In genomic region chr9:33158555-33159057, GRCh38 we compare ENCODE assay signal across 8 cellular contexts. TPM values are rescaled to one million over a fixed set of nuclear protein-coding genes. Genes with fewer than 3 reads are reported as not detected.
DNase-seq lines count a peak whose midpoint lies in the region; ATAC-seq and TF ChIP-seq lines count a peak whose summit lies in the region.

No MANE protein-coding gene starts in this region.

- TF ChIP-seq RAD21 in IMR-90 (IDR thresholded peaks at IDR 0.05; ENCODE audit: low read length): no peak

- no TSS peak for BruUV-seq in IMR-90 (replicated peaks; lab: Mats Ljungman, UMichigan)

- H3K4me3 Mint-ChIP-seq in dendritic cell treated with granulocyte-macrophage colony-stimulating factor and Interleukin-4, amounts not matched to agents 40 ng/mL and 50 ng/mL, for 4 days: peak overlapping the region; percentile 60

- no peak for TF ChIP-seq EP300 in sigmoid colon (IDR thresholded peaks at IDR 0.05)

- no peaks in the 10 kb centered on the region for H3K9me3 ChIP-seq in IMR-90 (ENCODE audit: control insufficient read depth, insufficient read depth, low read length)
- H3K9me3 ChIP-seq in sigmoid colon: no peaks in the 10 kb centered on the region

- dilution Hi-C loops in IMR-90 (cut with HindIII; ENCODE audit: low sequenced_read_pairs, unreplicated experiment): no loop called here

- H3K36me3 ChIP-seq in IMR-90 (ENCODE audit: control insufficient read depth, insufficient read depth, low read length) (no peaks in the 10 kb centered on the region), sigmoid colon (no peaks in the 10 kb centered on the region)

- peak overlapping the region; percentile 39 for H3K18ac ChIP-seq in IMR-90 (ENCODE audit: low read depth, low read length)

- peak overlapping the region; percentile 10; the same call in 1 of the 2 replicates for H3K9ac ChIP-seq in IMR-90 (ENCODE audit: low read depth, low read length)

- H4K91ac ChIP-seq in IMR-90 (ENCODE audit: insufficient read depth, low read depth, low read length): peak overlapping the region; percentile 76

- peak overlapping the region; percentile 59 for H3K4me2 ChIP-seq in IMR-90 (ENCODE audit: low read depth, low read length)

- ATAC-seq in GM18505 (IDR thresholded peaks at IDR 0.05; ENCODE audit: unreplicated experiment): peak; percentile 5
- no peak for ATAC-seq in IMR-90 (ENCODE audit: low read depth)
- ATAC-seq in HG03135 (IDR thresholded peaks at IDR 0.05; ENCODE audit: unreplicated experiment): no peak

- no peak overlapping the region for H3K56ac ChIP-seq in IMR-90 (ENCODE audit: extremely low read depth, insufficient read depth, low read length)

- intact Hi-C loops in IMR-90 (cut with micrococcal nuclease) (loop anchor here (1.0 kb wide), 1 partner anchor 7 kb away; no protein-coding TSS in a partner anchor), sigmoid colon (cut with DNase I) (no loop called here)
- intact Hi-C loops in dendritic cell treated with granulocyte-macrophage colony-stimulating factor and Interleukin-4, amounts not matched to agents 40 ng/mL and 50 ng/mL, for 4 days (cut with micrococcal nuclease): loop anchor here (1.0 to 2.0 kb wide), 2 partner anchors 9 to 68 kb away; partner anchors contain the start of gene B4GALT1

- H3K79me1 ChIP-seq in IMR-90 (ENCODE audit: low read depth in 1 of 2, low read length in 2 of 2): peaks cover 15 to 85% of the 10 kb centered on the region in 2 experiments

- H2AK5ac ChIP-seq in IMR-90 (ENCODE audit: low read depth, low read length): peak overlapping the region; percentile 76

- no peak overlapping the region for H2AK9ac ChIP-seq in IMR-90 (replicated peaks; ENCODE audit: low read depth, low read length, poor library complexity)

- peak overlapping the region; percentile 80 for H3K23ac ChIP-seq in IMR-90 (ENCODE audit: low read depth, low read length)

- no peaks in the 10 kb centered on the region for H3K9me3 Mint-ChIP-seq in dendritic cell treated with granulocyte-macrophage colony-stimulating factor and Interleukin-4, amounts not matched to agents 40 ng/mL and 50 ng/mL, for 4 days

- H3K27me3 Mint-ChIP-seq in dendritic cell treated with granulocyte-macrophage colony-stimulating factor and Interleukin-4, amounts not matched to agents 40 ng/mL and 50 ng/mL, for 4 days: no peaks in the 10 kb centered on the region

- peak overlapping the region; percentile 96 for H3K27ac Mint-ChIP-seq in dendritic cell treated with granulocyte-macrophage colony-stimulating factor and Interleukin-4, amounts not matched to agents 40 ng/mL and 50 ng/mL, for 4 days

- POLR2A ChIA-PET in IMR-90 (lab: Charles Lee; ENCODE audit: unreplicated experiment): interaction anchor here (0.6 kb wide), 1 partner anchor 23 kb away, joined by 4 read pairs; no protein-coding TSS in a partner anchor

- H2BK5ac ChIP-seq in IMR-90 (ENCODE audit: low read depth, low read length, poor library complexity, severe bottlenecking): peak overlapping the region; percentile 85

- peaks cover 48% of the 10 kb centered on the region for H3K9me1 ChIP-seq in IMR-90 (ENCODE audit: insufficient read depth, low read length)

- no CpG with 5 or more reads among the region's 3 CpGs for whole genome bisulfite sequencing in IMR-90 (ENCODE audit: extremely low coverage in 2 of 2, insufficient read length in 1 of 2), 2 experiments
- WGBS in sigmoid colon, 2 donors: 36 to 49% methylated on average over 3 of the region's 3 CpGs

- peak overlapping the region; percentile 58; the same call in 2 of the 3 replicates for H2BK15ac ChIP-seq in IMR-90 (ENCODE audit: low read depth, low read length)

- H3K27ac ChIP-seq in IMR-90 (ENCODE audit: insufficient read depth, low read length) (peak overlapping the region; percentile 62; the same call in 1 of the 2 replicates), sigmoid colon (peak overlapping the region; percentile 83 to 98 (median 92))

- peak overlapping the region; percentile 82 for H3K4ac ChIP-seq in IMR-90 (ENCODE audit: low read depth, low read length)

- in situ Hi-C loops in IMR-90 (cut with MboI; ENCODE audit: low sequenced_read_pairs): no loop called here

- H3K4me3 ChIP-seq in IMR-90 (ENCODE audit: insufficient read depth, low read depth, low read length) (no peak overlapping the region), sigmoid colon (no peak overlapping the region)

- H2BK20ac ChIP-seq in IMR-90 (ENCODE audit: low read depth, low read length): peak overlapping the region; percentile 65

- H4K20me1 ChIP-seq in IMR-90 (ENCODE audit: insufficient read depth, low read length): peaks cover 8% of the 10 kb centered on the region; the same call in 1 of the 2 replicates

- CTCF ChIA-PET in IMR-90 (lab: Yijun Ruan, JAX): no interaction called here

- DNase-seq in IMR-90 (no peak), sigmoid colon (no peak), NK-92 (lab: John Stamatoyannopoulos, UW; ENCODE audit: unreplicated experiment) (no peak), NCI-H510A (lab: John Stamatoyannopoulos, UW) (no peak)
- no peak for DNase-seq in stimulated activated CD4-positive, alpha-beta T cell treated with anti-CD3 and anti-CD28 coated beads, Interleukin-1b, Interleukin-23, amount 100 ng/mL, for 48 hours

- TF ChIP-seq POLR2A in GM18505 (IDR thresholded peaks at IDR 0.05; ENCODE audit: borderline replicate concordance, extremely low read depth, insufficient read depth, insufficient read length) (no peak), IMR-90 (IDR thresholded peaks at IDR 0.05; ENCODE audit: low read depth, low read length) (no peak), sigmoid colon (IDR thresholded peaks at IDR 0.05) (no peak)

- peaks cover 52% of the 10 kb centered on the region for H3K4me1 ChIP-seq in IMR-90 (ENCODE audit: control insufficient read depth, insufficient read depth, low read length)
- H3K4me1 ChIP-seq in sigmoid colon: peaks cover 0 to 88% (median 70%) of the 10 kb centered on the region in 4 donors

- peaks cover 42% of the 10 kb centered on the region for H3K36me3 Mint-ChIP-seq in dendritic cell treated with granulocyte-macrophage colony-stimulating factor and Interleukin-4, amounts not matched to agents 40 ng/mL and 50 ng/mL, for 4 days (ENCODE audit: low read depth)

- peak overlapping the region; percentile 0 for H2AFZ ChIP-seq in IMR-90 (replicated peaks; ENCODE audit: low read length, poor library complexity)

- H3K27me3 ChIP-seq in IMR-90 (ENCODE audit: control insufficient read depth, insufficient read depth, low read length): no peaks in the 10 kb centered on the region
- no peaks in the 10 kb centered on the region for H3K27me3 ChIP-seq in sigmoid colon

- peak overlapping the region; percentile 78 for H2BK120ac ChIP-seq in IMR-90 (ENCODE audit: low read depth, low read length)

- peak overlapping the region; percentile 67 for H3K14ac ChIP-seq in IMR-90 (replicated peaks; ENCODE audit: low read depth, low read length)

- TF ChIP-seq CTCF in IMR-90 (conservative IDR thresholded peaks at IDR 0.05; ENCODE audit: low read depth, low read length) (no peak), sigmoid colon (IDR thresholded peaks at IDR 0.05) (no peak)

- H3K4me1 Mint-ChIP-seq in dendritic cell treated with granulocyte-macrophage colony-stimulating factor and Interleukin-4, amounts not matched to agents 40 ng/mL and 50 ng/mL, for 4 days (ENCODE audit: low read depth): peaks cover 84% of the 10 kb centered on the region

- H4K5ac ChIP-seq in IMR-90 (ENCODE audit: low read depth, low read length): peak overlapping the region; percentile 60

- peak overlapping the region; percentile 0 to 55; a peak in 3 of 4 replicates for H4K8ac ChIP-seq in IMR-90 (ENCODE audit: low read depth in 2 of 2, low read length in 2 of 2)

TF ChIP-seq in IMR-90, 13 proteins besides CTCF, POLR2A, EP300 and RAD21:
- TF ChIP-seq MXI1 (IDR thresholded peaks at IDR 0.05; ENCODE audit: borderline replicate concordance, low read depth, low read length): no peak
- TF ChIP-seq RFX5 (IDR thresholded peaks at IDR 0.05; ENCODE audit: low read depth, low read length): no peak
- no peak for TF ChIP-seq BHLHE40 (IDR thresholded peaks at IDR 0.05; ENCODE audit: low read depth, low read length)
- TF ChIP-seq SMC3 (IDR thresholded peaks at IDR 0.05; ENCODE audit: low read depth, low read length): no peak
- no peak for TF ChIP-seq CHD1 (IDR thresholded peaks at IDR 0.05; ENCODE audit: low read depth, low read length)
- no peak for TF ChIP-seq FOS (IDR thresholded peaks at IDR 0.05; ENCODE audit: low read depth, low read length)
- TF ChIP-seq USF2 (IDR thresholded peaks at IDR 0.05; ENCODE audit: low read depth, low read length): no peak
- no peak for TF ChIP-seq NFE2L2 (IDR thresholded peaks at IDR 0.05; ENCODE audit: low read depth, low read length)
- TF ChIP-seq MAFK (IDR thresholded peaks at IDR 0.05; ENCODE audit: low read depth, low read length): no peak
- no peak for TF ChIP-seq MAZ (IDR thresholded peaks at IDR 0.05; ENCODE audit: borderline replicate concordance, low read depth, low read length)
- TF ChIP-seq, protein P1, sequence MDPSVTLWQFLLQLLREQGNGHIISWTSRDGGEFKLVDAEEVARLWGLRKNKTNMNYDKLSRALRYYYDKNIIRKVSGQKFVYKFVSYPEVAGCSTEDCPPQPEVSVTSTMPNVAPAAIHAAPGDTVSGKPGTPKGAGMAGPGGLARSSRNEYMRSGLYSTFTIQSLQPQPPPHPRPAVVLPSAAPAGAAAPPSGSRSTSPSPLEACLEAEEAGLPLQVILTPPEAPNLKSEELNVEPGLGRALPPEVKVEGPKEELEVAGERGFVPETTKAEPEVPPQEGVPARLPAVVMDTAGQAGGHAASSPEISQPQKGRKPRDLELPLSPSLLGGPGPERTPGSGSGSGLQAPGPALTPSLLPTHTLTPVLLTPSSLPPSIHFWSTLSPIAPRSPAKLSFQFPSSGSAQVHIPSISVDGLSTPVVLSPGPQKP (IDR thresholded peaks at IDR 0.05; ENCODE audit: borderline replicate concordance, low read depth, low read length): no peak
- TF ChIP-seq RCOR1 (IDR thresholded peaks at IDR 0.05; ENCODE audit: insufficient replicate concordance, low read length): no peak
- no peak for TF ChIP-seq CEBPB (IDR thresholded peaks at IDR 0.05; ENCODE audit: low read depth, low read length)

RNA-seq across cellular contexts. Expression of gene B4GALT1, which starts 8.5 kb away (rescaled TPM):
- total RNA-seq in IMR-90 (2012; rRNA removed) (8.8 and 11.9 TPM in 2 replicates), sigmoid colon (10 to 100 TPM; 20.3 to 28.0 (median 25.0) TPM)
- polyA plus RNA-seq in IMR-90 (2012; rRNA removed) (37.6 and 37.8 TPM in 2 replicates), sigmoid colon (100 to 1,000 TPM in 1 of 3 donors, 10 to 100 TPM in 2; 24.0 to 107 (median 61.5) TPM)
- 28.7 and 34.0 TPM in 2 replicates for polyA plus RNA-seq in IMR-90 (2012; cell fraction: cytosol; rRNA removed)
- 15.4 and 23.3 TPM in 2 replicates for polyA plus RNA-seq in IMR-90 (2012; cell fraction: nucleus; rRNA removed; ENCODE audit: low replicate concordance)
